Comparison of ENCODE assay signal across 23 cellular contexts in genomic region chr2:201471732-201472395, GRCh38. TPM values are rescaled to one million over a fixed set of nuclear protein-coding genes. Genes with fewer than 3 reads are reported as not detected.
A peak's percentile ranks its signal among the peaks of the same experiment; 100 is the strongest.
DNase-seq lines count a peak whose midpoint lies in the region; ATAC-seq, FAIRE-seq and TF ChIP-seq lines count a peak whose summit lies in the region.
"Had no signal": no experiment of that assay in that cellular context is flagged by ENCODE, and none has a peak within 500 bp of the region (broad histone marks: within the 10 kb centered on the region; RNA-seq: fewer than 3 reads in every experiment).

No MANE protein-coding gene starts in this region.

- no peaks in the 10 kb centered on the region for H3K79me1 ChIP-seq in H9 (ENCODE audit: insufficient read depth, low read depth, low read length, poor library complexity, severe bottlenecking)

- no peak overlapping the region for H4K5ac ChIP-seq in H9 (ENCODE audit: insufficient read length, low read depth, low read length)

- no peak overlapping the region for H2BK12ac ChIP-seq in H9 (ENCODE audit: insufficient read length, low read depth, low read length)

- H3K27ac ChIP-seq in ACC112 (ENCODE audit: low read depth, low read length) (peak overlapping the region; percentile 77), H9 (ENCODE audit: insufficient read length, low read depth, low read length) (no peak overlapping the region), astrocyte (ENCODE audit: low read depth, low read length) (peak overlapping the region; percentile 18), body of pancreas (no peak overlapping the region)
- H3K27ac ChIP-seq: coronary artery, ovary, right atrium auricular region, RWPE1 had no signal

- no peak overlapping the region for H2BK20ac ChIP-seq in H9 (ENCODE audit: low read depth, low read length, poor library complexity, severe bottlenecking)

- no peak overlapping the region for H3K14ac ChIP-seq in H9 (ENCODE audit: insufficient read depth, low read length)

- H3K9ac ChIP-seq in H9 (ENCODE audit: extremely low read depth, insufficient read length, low read length), result no peak overlapping the region
- no peak overlapping the region for H3K9ac ChIP-seq in astrocyte (ENCODE audit: low read length)

- TF ChIP-seq CTCF in H9 (conservative IDR thresholded peaks at IDR 0.05) (no peak), astrocyte (IDR thresholded peaks at IDR 0.05; ENCODE audit: insufficient read depth, low read depth, low read length) (no peak), fibroblast of villous mesenchyme (IDR thresholded peaks at IDR 0.05; ENCODE audit: insufficient read depth, low read depth, low read length) (no peak), body of pancreas (IDR thresholded peaks at IDR 0.05) (no peak)

- no peak overlapping the region for H4K91ac ChIP-seq in H9 (ENCODE audit: insufficient read length, low read depth, low read length)

- no peak overlapping the region for H4K8ac ChIP-seq in H9 (replicated peaks; ENCODE audit: insufficient read length, low read depth, low read length)

- H2AK5ac ChIP-seq in H9 (ENCODE audit: insufficient read length, low read length), result no peak overlapping the region

- H3K27me3 ChIP-seq in ACC112 (ENCODE audit: insufficient read depth, low read length) (no peaks in the 10 kb centered on the region), H9 (ENCODE audit: insufficient read depth, low read length) (no peaks in the 10 kb centered on the region), astrocyte (ENCODE audit: insufficient read depth, low read length) (no peaks in the 10 kb centered on the region), body of pancreas (no peaks in the 10 kb centered on the region)
- H3K27me3 ChIP-seq: ovary, right atrium auricular region had no signal

- H3K9me3 Mint-ChIP-seq in H9 (no peaks in the 10 kb centered on the region), astrocyte (ENCODE audit: unreplicated experiment) (no peaks in the 10 kb centered on the region)
- H3K9me3 Mint-ChIP-seq: activated naive CD4-positive, alpha-beta T cell treated with anti-CD3 and anti-CD28 coated beads, Interleukin-2, amount 50 U/mL, for 72 hours; activated T-helper 1 cell treated with anti-CD3 and anti-CD28 coated beads, Interleukin-12 subunit alpha, Interleukin-12 subunit beta, Interleukin-2, Interleukin-4 antibody, amounts not matched to agents 30 ng/mL and 10 ng/mL and 1 ng/mL, durations not matched to agents 14 hours and 24 hours and 36 hours; CD4-positive, alpha-beta T cell; stimulated activated effector memory CD8-positive, alpha-beta T cell treated with anti-CD3 and anti-CD28 coated beads, Interleukin-12 subunit alpha, Interleukin-12 subunit beta, amount 100 ng/mL, for 72 hours had no signal

- no peaks in the 10 kb centered on the region for H3K27me3 Mint-ChIP-seq in H9 (ENCODE audit: low read depth)
- no peaks in the 10 kb centered on the region for H3K27me3 Mint-ChIP-seq in astrocyte (ENCODE audit: low read depth, unreplicated experiment)
- H3K27me3 Mint-ChIP-seq: CD4-positive, alpha-beta T cell had no signal

- DNase-seq in H9, result no peak
- peak; percentile 44 for DNase-seq in astrocyte (ENCODE audit: low read depth)
- DNase-seq in fibroblast of villous mesenchyme (ENCODE audit: low read depth), result peak; percentile 72
- no peak for DNase-seq in stimulated activated CD4-positive, alpha-beta T cell treated with anti-CD3 and anti-CD28 coated beads, Interleukin-4, amount 100 ng/mL, for 1 hour
- DNase-seq in body of pancreas, result no peak
- DNase-seq: activated CD4-positive, CD25-positive, alpha-beta regulatory T cell; activated CD8-positive, alpha-beta memory T cell treated with anti-CD3 and anti-CD28 coated beads for 24 hours; CD4-positive, alpha-beta T cell; NCI-H1105 treated with DMSO at 0.1 percent for 48 hours; NCI-H2081 treated with DMSO at 0.1 percent for 48 hours; ovary; T1000 had no signal

- H3K56ac ChIP-seq in H9 (ENCODE audit: insufficient read length, low read depth, low read length), result no peak overlapping the region

- TF ChIP-seq POLR2A in body of pancreas (IDR thresholded peaks at IDR 0.05), result no peak

- intact Hi-C loops in body of pancreas (cut with DNase I), result no loop called here

- FAIRE-seq in astrocyte (lab: Jason Lieb, UNC), result no peak
- FAIRE-seq: endometrium, GM12892 had no signal

- no peak overlapping the region for H3K23ac ChIP-seq in H9 (ENCODE audit: insufficient read length, low read depth, low read length)

- H4K20me1 ChIP-seq in H9 (ENCODE audit: control insufficient read depth, insufficient read depth, insufficient read length) (no peaks in the 10 kb centered on the region), astrocyte (ENCODE audit: insufficient read depth, low read length) (no peaks in the 10 kb centered on the region)

- H3K27ac Mint-ChIP-seq in H9 (peak overlapping the region in 2 of 3 experiments; percentile 1 to 24; a peak in 2 of 7 replicates), astrocyte (ENCODE audit: unreplicated experiment) (no peak overlapping the region)
- H3K27ac Mint-ChIP-seq: activated T-helper 1 cell treated with anti-CD3 and anti-CD28 coated beads, Interleukin-12 subunit alpha, Interleukin-12 subunit beta, Interleukin-2, Interleukin-4 antibody, amounts not matched to agents 30 ng/mL and 10 ng/mL and 1 ng/mL, durations not matched to agents 14 hours and 24 hours and 36 hours; CD4-positive, alpha-beta T cell; stimulated activated effector memory CD8-positive, alpha-beta T cell treated with anti-CD3 and anti-CD28 coated beads, Interleukin-12 subunit alpha, Interleukin-12 subunit beta, amount 100 ng/mL, for 72 hours had no signal

- H3K79me2 ChIP-seq in ACC112 (ENCODE audit: control insufficient read depth, insufficient read depth, low read length, unreplicated experiment) (no peaks in the 10 kb centered on the region), H9 (ENCODE audit: insufficient read depth, low read length) (no peaks in the 10 kb centered on the region), astrocyte (ENCODE audit: insufficient read depth, low read length) (no peaks in the 10 kb centered on the region)

- H3K9me3 ChIP-seq in H9 (ENCODE audit: control insufficient read depth, low read depth, low read length), result no peaks in the 10 kb centered on the region
- no peaks in the 10 kb centered on the region for H3K9me3 ChIP-seq in astrocyte (ENCODE audit: insufficient read depth, low read depth, low read length)
- no peaks in the 10 kb centered on the region for H3K9me3 ChIP-seq in body of pancreas
- H3K9me3 ChIP-seq: ovary, right atrium auricular region had no signal

- no peaks in the 10 kb centered on the region for H3K23me2 ChIP-seq in H9 (ENCODE audit: insufficient read length, low read depth, low read length, poor library complexity, severe bottlenecking)

- peak overlapping the region; percentile 24; the same call in 1 of the 2 replicates for H3K4me3 ChIP-seq in ACC112 (ENCODE audit: low read depth, low read length)
- no peak overlapping the region for H3K4me3 ChIP-seq in astrocyte (ENCODE audit: insufficient read depth, low read depth, low read length)
- no peak overlapping the region for H3K4me3 ChIP-seq in fibroblast of villous mesenchyme (ENCODE audit: low read depth, low read length)
- H3K4me3 ChIP-seq in body of pancreas, result no peak overlapping the region
- H3K4me3 ChIP-seq: coronary artery, ovary, right atrium auricular region had no signal

- H3K36me3 ChIP-seq in ACC112 (ENCODE audit: insufficient read depth, low read length) (peaks cover 31% of the 10 kb centered on the region), astrocyte (ENCODE audit: insufficient read depth, low read length) (peaks cover 17% of the 10 kb centered on the region), body of pancreas (replicated peaks in 1 of 2; ENCODE audit: insufficient read depth in 1 of 2, low read depth in 2 of 2) (peaks cover 0 to 15% of the 10 kb centered on the region in 2 donors)
- H3K36me3 ChIP-seq: ovary had no signal

- no peak overlapping the region for H3K4me2 ChIP-seq in H9 (ENCODE audit: insufficient read depth, insufficient read length, low read length)
- H3K4me2 ChIP-seq in astrocyte (ENCODE audit: low read length), result peak overlapping the region; percentile 31

- no peak overlapping the region for H2BK15ac ChIP-seq in H9 (ENCODE audit: low read depth, low read length)

- H3K4me1 Mint-ChIP-seq in H9, result peaks cover 9 to 10% of the 10 kb centered on the region in 2 experiments
- peaks cover 13% of the 10 kb centered on the region for H3K4me1 Mint-ChIP-seq in astrocyte (ENCODE audit: low read depth, unreplicated experiment)
- H3K4me1 Mint-ChIP-seq: stimulated activated effector memory CD8-positive, alpha-beta T cell treated with anti-CD3 and anti-CD28 coated beads, Interleukin-12 subunit alpha, Interleukin-12 subunit beta, amount 100 ng/mL, for 72 hours had no signal

- H2BK5ac ChIP-seq in H9 (ENCODE audit: insufficient read length, low read length), result no peak overlapping the region

- H3K36me3 Mint-ChIP-seq in H9 (ENCODE audit: insufficient read depth in 1 of 3, low read depth in 3 of 3) (peaks cover 6 to 37% (median 23%) of the 10 kb centered on the region in 3 experiments; a peak in 5 of 7 replicates), astrocyte (ENCODE audit: low read depth, unreplicated experiment) (peaks cover 15% of the 10 kb centered on the region)

- H3K18ac ChIP-seq in H9 (ENCODE audit: insufficient read length, low read depth, low read length), result no peak overlapping the region

- H3K4me3 Mint-ChIP-seq in H9 (no peak overlapping the region), astrocyte (ENCODE audit: unreplicated experiment) (no peak overlapping the region)
- H3K4me3 Mint-ChIP-seq: activated T-helper 1 cell treated with anti-CD3 and anti-CD28 coated beads, Interleukin-12 subunit alpha, Interleukin-12 subunit beta, Interleukin-2, Interleukin-4 antibody, amounts not matched to agents 30 ng/mL and 10 ng/mL and 1 ng/mL, durations not matched to agents 14 hours and 24 hours and 36 hours; CD4-positive, alpha-beta T cell; stimulated activated effector memory CD8-positive, alpha-beta T cell treated with anti-CD3 and anti-CD28 coated beads, Interleukin-12 subunit alpha, Interleukin-12 subunit beta, amount 100 ng/mL, for 72 hours had no signal

- no peak overlapping the region for H3T11ph ChIP-seq in H9 (ENCODE audit: low read length)

- ATAC-seq in GM18861 (IDR thresholded peaks at IDR 0.05; ENCODE audit: unreplicated experiment) (no peak), body of pancreas (no peak), GM19467 (IDR thresholded peaks at IDR 0.05; ENCODE audit: unreplicated experiment) (no peak)
- ATAC-seq: stimulated activated effector memory CD8-positive, alpha-beta T cell treated with anti-CD3 and anti-CD28 coated beads, Interleukin-12 subunit alpha, Interleukin-12 subunit beta, amount 100 ng/mL, for 72 hours had no signal

- no peak overlapping the region for H2BK120ac ChIP-seq in H9 (ENCODE audit: low read depth, low read length, poor library complexity, severe bottlenecking)

- H3K4ac ChIP-seq in H9 (ENCODE audit: low read depth, low read length), result no peak overlapping the region

- H2AFZ ChIP-seq in ACC112 (ENCODE audit: low read length, unreplicated experiment) (peak overlapping the region; percentile 46), H9 (ENCODE audit: low read length) (no peak overlapping the region), astrocyte (ENCODE audit: low read depth, low read length) (no peak overlapping the region)

- peaks cover 39% of the 10 kb centered on the region for H3K4me1 ChIP-seq in ACC112 (ENCODE audit: control insufficient read depth, insufficient read depth, low read length, unreplicated experiment)
- H3K4me1 ChIP-seq in H9 (ENCODE audit: insufficient read depth, low read length), result no peaks in the 10 kb centered on the region; the same call in 1 of the 2 replicates
- H3K4me1 ChIP-seq in astrocyte (ENCODE audit: insufficient read depth, low read length), result peaks cover 13% of the 10 kb centered on the region
- no peaks in the 10 kb centered on the region for H3K4me1 ChIP-seq in body of pancreas
- H3K4me1 ChIP-seq: right atrium auricular region had no signal

- WGBS in H9 (ENCODE audit: extremely low coverage, insufficient read length, low lambda C conversion rate), result no CpG with 5 or more reads among the region's 3 CpGs
- 59 to 60% methylated on average over 3 of the region's 3 CpGs for WGBS in body of pancreas, 2 donors

RNA-seq across cellular contexts. Expression of gene STRADB, which starts 20.3 kb away (rescaled TPM):
- total RNA-seq in H9 (2021) (40.5 and 48.4 TPM in 2 replicates), astrocyte (39.9 and 40.5 TPM in 2 replicates), fibroblast of villous mesenchyme (37.4 and 55.7 TPM in 2 replicates), body of pancreas (10 to 100 TPM; 21.0 to 24.7 TPM)

RNA-seq across cellular contexts. Expression of gene TRAK2, which starts 20.6 kb away (rescaled TPM):
- 13.8 and 14.2 TPM in 2 replicates for total RNA-seq in H9 (2021)
- total RNA-seq in astrocyte, result 38.8 and 39.1 TPM in 2 replicates
- 46.4 and 51.0 TPM in 2 replicates for total RNA-seq in fibroblast of villous mesenchyme
- total RNA-seq in body of pancreas, result 10 to 100 TPM; 13.8 to 24.9 TPM

Comparison
In these comparisons a context has a peak if more than half of its experiments do, and no peak if none do; other contexts are left out.
1. H3K27ac ChIP-seq: peak in ACC112 (single experiment) and astrocyte (single experiment); none in H9 (single experiment) and body of pancreas (0 of 4).
2. DNase-seq: peak in astrocyte (single experiment) and fibroblast of villous mesenchyme (single experiment); none in H9 (single experiment), stimulated activated CD4-positive, alpha-beta T cell treated with anti-CD3 and anti-CD28 coated beads, Interleukin-4, amount 100 ng/mL, for 1 hour (single experiment) and body of pancreas (0 of 4).